ENCODE assay signal across 1 cellular context in genomic region chr12:76144253-76144564, GRCh38.
TF ChIP-seq lines count a peak whose summit lies in the region.

No MANE protein-coding gene starts in this region.

TF ChIP-seq in HEK293, 187 proteins besides CTCF, POLR2A, EP300 and RAD21 (continued from another document and continues in another):
- TF ChIP-seq ZNF449 (tag by site-specific recombination; IDR thresholded peaks at IDR 0.05) (no peak), ZNF23 (tag by site-specific recombination; IDR thresholded peaks at IDR 0.05; ENCODE audit: borderline replicate concordance) (no peak), ZNF391 (tag by site-specific recombination; IDR thresholded peaks at IDR 0.05; ENCODE audit: borderline replicate concordance, low read depth) (no peak), ZNF426 (tag by site-specific recombination; IDR thresholded peaks at IDR 0.05) (no peak), MYNN (tag by site-specific recombination; IDR thresholded peaks at IDR 0.05; ENCODE audit: borderline replicate concordance) (no peak), KLF10 (tag by site-specific recombination; IDR thresholded peaks at IDR 0.05) (no peak), ZNF404 (tag by site-specific recombination; IDR thresholded peaks at IDR 0.05) (no peak), RBAK (tag by site-specific recombination; IDR thresholded peaks at IDR 0.05) (no peak), ZNF776 (tag by site-specific recombination; IDR thresholded peaks at IDR 0.05; ENCODE audit: borderline replicate concordance) (no peak), ZFP37 (tag by site-specific recombination; IDR thresholded peaks at IDR 0.05) (no peak), ZNF239 (tag by site-specific recombination; IDR thresholded peaks at IDR 0.05) (no peak), ZNF114 (tag by site-specific recombination; IDR thresholded peaks at IDR 0.05) (no peak), ZNF148 (tag by site-specific recombination; IDR thresholded peaks at IDR 0.05; ENCODE audit: borderline replicate concordance) (peak; percentile 56; the same call in 1 of the 2 replicates), ZNF544 (tag by site-specific recombination; IDR thresholded peaks at IDR 0.05) (peak; percentile 58; the same call in 1 of the 2 replicates), ZNF2 (tag by site-specific recombination; IDR thresholded peaks at IDR 0.05) (no peak), TSHZ1 (tag by site-specific recombination; IDR thresholded peaks at IDR 0.05; ENCODE audit: borderline replicate concordance) (no peak; the same call in 1 of the 2 replicates), ZNF513 (tag by site-specific recombination; IDR thresholded peaks at IDR 0.05) (no peak), ZNF664 (tag by site-specific recombination; IDR thresholded peaks at IDR 0.05) (no peak), AEBP2 (tag by site-specific recombination; IDR thresholded peaks at IDR 0.05; ENCODE audit: borderline replicate concordance) (no peak), ZNF335 (tag by site-specific recombination; conservative IDR thresholded peaks at IDR 0.05) (no peak), FEZF1 (tag by site-specific recombination; IDR thresholded peaks at IDR 0.05) (no peak), ZNF629 (tag by site-specific recombination; IDR thresholded peaks at IDR 0.05) (no peak), REST (tag by site-specific recombination; IDR thresholded peaks at IDR 0.05) (no peak), ZNF785 (tag by site-specific recombination; IDR thresholded peaks at IDR 0.05) (no peak), SP3 (tag by site-specific recombination; IDR thresholded peaks at IDR 0.05) (no peak), ZNF660 (tag by site-specific recombination; IDR thresholded peaks at IDR 0.05) (0 out of 2 replicates have a peak, but pooled peaks have one; percentile 36), PRDM2 (tag by site-specific recombination; IDR thresholded peaks at IDR 0.05; ENCODE audit: borderline replicate concordance) (no peak), ZNF792 (tag by site-specific recombination; IDR thresholded peaks at IDR 0.05) (no peak), ZBTB44 (tag by site-specific recombination; IDR thresholded peaks at IDR 0.05) (no peak), ZSCAN23 (tag by site-specific recombination; IDR thresholded peaks at IDR 0.05) (no peak), ZNF18 (tag by site-specific recombination; IDR thresholded peaks at IDR 0.05) (no peak)
